15 cellular contexts compared by ENCODE assay signal in genomic region chr14:67493092-67493717, GRCh38. TPM values are rescaled to one million over a fixed set of nuclear protein-coding genes. Genes with fewer than 3 reads are reported as not detected.
DNase-seq lines count a peak whose midpoint lies in the region; ATAC-seq and TF ChIP-seq lines count a peak whose summit lies in the region.
"Had no signal": no experiment of that assay in that cellular context is flagged by ENCODE, and none has a peak within 500 bp of the region (broad histone marks: within the 10 kb centered on the region; RNA-seq: fewer than 3 reads in every experiment).

No MANE protein-coding gene starts in this region.

- H2AFZ ChIP-seq in OCI-LY7 (ENCODE audit: low read length) = peak overlapping the region; percentile 17; the same call in 1 of the 2 replicates

- ATAC-seq in activated CD8-positive, alpha-beta T cell treated with anti-CD3 and anti-CD28 coated beads, Interleukin-2, amount 10 ng/mL, durations not matched to agents 7 days and 5 days = no peak
- ATAC-seq in activated CD8-positive, alpha-beta T cell treated with anti-CD3 and anti-CD28 coated beads for 36 hours = no peak
- peak; percentile 26 for ATAC-seq in HG02852 (IDR thresholded peaks at IDR 0.05; ENCODE audit: unreplicated experiment)

- H3K4me3 ChIP-seq in OCI-LY7 (ENCODE audit: low read depth, low read length, poor library complexity, severe bottlenecking) = no peak overlapping the region
- H3K4me3 ChIP-seq: lung, suprapubic skin had no signal

- H3K4me1 ChIP-seq in OCI-LY7 (ENCODE audit: insufficient read depth, low read length, poor library complexity, severe bottlenecking) = peaks cover 48% of the 10 kb centered on the region

- H4K20me1 ChIP-seq in OCI-LY7 (ENCODE audit: insufficient read depth, low read length) = no peaks in the 10 kb centered on the region

- H3K9me2 ChIP-seq in OCI-LY7 (ENCODE audit: insufficient read depth, low read length) = no peaks in the 10 kb centered on the region

- no peak for TF ChIP-seq CTCF in activated CD8-positive, alpha-beta T cell treated with anti-CD3 and anti-CD28 coated beads for 36 hours (IDR thresholded peaks at IDR 0.05)
- TF ChIP-seq CTCF in OCI-LY7 (conservative IDR thresholded peaks at IDR 0.05; ENCODE audit: low read length) = no peak

- peaks cover 17% of the 10 kb centered on the region; the same call in 1 of the 2 replicates for H3K36me3 ChIP-seq in OCI-LY7 (ENCODE audit: insufficient read depth, low read length)
- H3K36me3 ChIP-seq: suprapubic skin had no signal

- H3K27me3 Mint-ChIP-seq in activated CD8-positive, alpha-beta T cell treated with anti-CD3 and anti-CD28 coated beads, Interleukin-2, amount 10 ng/mL, durations not matched to agents 7 days and 5 days (ENCODE audit: low read depth) = peaks cover 3% of the 10 kb centered on the region
- no peaks in the 10 kb centered on the region for H3K27me3 Mint-ChIP-seq in activated CD8-positive, alpha-beta T cell treated with anti-CD3 and anti-CD28 coated beads for 36 hours
- H3K27me3 Mint-ChIP-seq: CD8-positive, alpha-beta memory T cell had no signal

- peak overlapping the region; percentile 28 for H3K4me2 ChIP-seq in OCI-LY7 (ENCODE audit: low read length)

- no peaks in the 10 kb centered on the region for H3K79me2 ChIP-seq in OCI-LY7 (ENCODE audit: insufficient read depth, low read depth, low read length)

- CTCF ChIA-PET in activated CD8-positive, alpha-beta T cell treated with anti-CD3 and anti-CD28 coated beads, Interleukin-2, amount 10 ng/mL, durations not matched to agents 7 days and 5 days (lab: Charles Lee) = interaction anchor here (1.2 to 1.5 kb wide), 2 partner anchors 78 to 126 kb away, joined by 4 read pairs; no protein-coding TSS in a partner anchor
- CTCF ChIA-PET in activated CD8-positive, alpha-beta T cell treated with anti-CD3 and anti-CD28 coated beads for 36 hours (lab: Charles Lee) = interaction anchor here (1.0 to 1.3 kb wide), 5 partner anchors 8 to 107 kb away, joined by 3 to 5 read pairs (median 3); partner anchors contain the start of gene PIGH
- CTCF ChIA-PET in OCI-LY7 (lab: Charles Lee; ENCODE audit: unreplicated experiment) = no interaction called here

- peak overlapping the region; percentile 72 for H3K27ac ChIP-seq in OCI-LY7 (ENCODE audit: low read depth, low read length, poor library complexity, severe bottlenecking)
- H3K27ac ChIP-seq: suprapubic skin had no signal

- H3K27ac Mint-ChIP-seq in activated CD8-positive, alpha-beta T cell treated with anti-CD3 and anti-CD28 coated beads, Interleukin-2, amount 10 ng/mL, durations not matched to agents 7 days and 5 days = peak overlapping the region; percentile 3
- no peak overlapping the region for H3K27ac Mint-ChIP-seq in activated CD8-positive, alpha-beta T cell treated with anti-CD3 and anti-CD28 coated beads for 36 hours
- H3K27ac Mint-ChIP-seq: activated T-helper 1 cell treated with anti-CD3 and anti-CD28 coated beads, Interleukin-12 subunit alpha, Interleukin-12 subunit beta, Interleukin-2, Interleukin-4 antibody, amounts not matched to agents 30 ng/mL and 10 ng/mL and 1 ng/mL, durations not matched to agents 14 hours and 24 hours and 36 hours; nephron progenitor cell had no signal

- no TSS peak for BruUV-seq in OCI-LY7 (replicated peaks; lab: Mats Ljungman, UMichigan)

- no peak for DNase-seq in activated CD8-positive, alpha-beta T cell treated with anti-CD3 and anti-CD28 coated beads, Interleukin-2, amount 10 ng/mL, durations not matched to agents 7 days and 5 days
- DNase-seq in activated CD8-positive, alpha-beta T cell treated with anti-CD3 and anti-CD28 coated beads for 36 hours = no peak
- DNase-seq in OCI-LY7 (ENCODE audit: low spot score) = peak; percentile 65
- no peak for DNase-seq in activated naive CD4-positive, alpha-beta T cell treated with anti-CD3 and anti-CD28 coated beads, Interleukin-2, amount 50 U/mL, for 16 hours
- DNase-seq in COR-L47 (lab: John Stamatoyannopoulos, UW) = no peak
- no peak for DNase-seq in kidney glomerular epithelial cell (lab: John Stamatoyannopoulos, UW)
- DNase-seq in AG08396 (ENCODE audit: low spot score) = no peak
- DNase-seq: activated CD4-positive, alpha-beta T cell treated with anti-CD3 and anti-CD28 coated beads, Interleukin-2, amount 50 U/mL, for 48 hours; CD8-positive, alpha-beta memory T cell; NCI-H774; nephron progenitor cell had no signal

- H3K9me3 ChIP-seq in OCI-LY7 (ENCODE audit: low read length) = peaks cover 37% of the 10 kb centered on the region; the same call in 1 of the 2 replicates
- H3K9me3 ChIP-seq: suprapubic skin had no signal

- H3K4me3 Mint-ChIP-seq in activated CD8-positive, alpha-beta T cell treated with anti-CD3 and anti-CD28 coated beads, Interleukin-2, amount 10 ng/mL, durations not matched to agents 7 days and 5 days = no peak overlapping the region
- H3K4me3 Mint-ChIP-seq in activated CD8-positive, alpha-beta T cell treated with anti-CD3 and anti-CD28 coated beads for 36 hours = no peak overlapping the region
- H3K4me3 Mint-ChIP-seq: activated T-helper 1 cell treated with anti-CD3 and anti-CD28 coated beads, Interleukin-12 subunit alpha, Interleukin-12 subunit beta, Interleukin-2, Interleukin-4 antibody, amounts not matched to agents 30 ng/mL and 10 ng/mL and 1 ng/mL, durations not matched to agents 14 hours and 24 hours and 36 hours; CD8-positive, alpha-beta memory T cell; nephron progenitor cell had no signal

- peaks cover 27% of the 10 kb centered on the region for H3K9me3 Mint-ChIP-seq in activated CD8-positive, alpha-beta T cell treated with anti-CD3 and anti-CD28 coated beads, Interleukin-2, amount 10 ng/mL, durations not matched to agents 7 days and 5 days (ENCODE audit: insufficient read depth)
- H3K9me3 Mint-ChIP-seq in activated CD8-positive, alpha-beta T cell treated with anti-CD3 and anti-CD28 coated beads for 36 hours = peaks cover 15% of the 10 kb centered on the region

- POLR2A ChIA-PET in activated CD8-positive, alpha-beta T cell treated with anti-CD3 and anti-CD28 coated beads, Interleukin-2, amount 10 ng/mL, durations not matched to agents 7 days and 5 days (lab: Charles Lee) = interaction anchor here (0.6 kb wide), 1 partner anchor 213 kb away, joined by 3 read pairs; no protein-coding TSS in a partner anchor
- POLR2A ChIA-PET in activated CD8-positive, alpha-beta T cell treated with anti-CD3 and anti-CD28 coated beads for 36 hours (lab: Charles Lee) = interaction anchor here (0.8 kb wide), 1 partner anchor 202 kb away, joined by 3 read pairs; no protein-coding TSS in a partner anchor
- POLR2A ChIA-PET in OCI-LY7 (lab: Charles Lee) = interaction anchor here (0.5 to 2.6 kb wide), 2 partner anchors 20 to 133 kb away, joined by 4 to 15 read pairs; partner anchors contain the start of gene ATP6V1D

- H3K36me3 Mint-ChIP-seq in activated CD8-positive, alpha-beta T cell treated with anti-CD3 and anti-CD28 coated beads, Interleukin-2, amount 10 ng/mL, durations not matched to agents 7 days and 5 days (ENCODE audit: low read depth) = peaks cover 20% of the 10 kb centered on the region
- H3K36me3 Mint-ChIP-seq in activated CD8-positive, alpha-beta T cell treated with anti-CD3 and anti-CD28 coated beads for 36 hours (ENCODE audit: low read depth) = peaks cover 3% of the 10 kb centered on the region

- intact Hi-C loops in activated CD8-positive, alpha-beta T cell treated with anti-CD3 and anti-CD28 coated beads for 36 hours (cut with micrococcal nuclease) = no loop called here
- intact Hi-C loops in OCI-LY7 (cut with micrococcal nuclease; ENCODE audit: unreplicated experiment) = no loop called here

- H3K4me1 Mint-ChIP-seq in activated CD8-positive, alpha-beta T cell treated with anti-CD3 and anti-CD28 coated beads, Interleukin-2, amount 10 ng/mL, durations not matched to agents 7 days and 5 days (ENCODE audit: low read depth) = peaks cover 43% of the 10 kb centered on the region
- H3K4me1 Mint-ChIP-seq in activated CD8-positive, alpha-beta T cell treated with anti-CD3 and anti-CD28 coated beads for 36 hours (ENCODE audit: low read depth) = peaks cover 37% of the 10 kb centered on the region
- H3K4me1 Mint-ChIP-seq: nephron progenitor cell had no signal

RNA-seq across cellular contexts. Expression of gene TMEM229B, which starts 4.7 kb away (rescaled TPM):
- 1 to 10 TPM; 9.9 to 10.0 TPM for total RNA-seq in activated CD8-positive, alpha-beta T cell treated with anti-CD3 and anti-CD28 coated beads, Interleukin-2, amount 10 ng/mL, durations not matched to agents 7 days and 5 days
- 1 to 10 TPM; 1.6 to 2.3 TPM for total RNA-seq in activated CD8-positive, alpha-beta T cell treated with anti-CD3 and anti-CD28 coated beads for 36 hours
- total RNA-seq in OCI-LY7 (2014; rRNA removed; shearing (Covaris generic)) = 3.9 and 4.8 TPM in 2 replicates
- total RNA-seq in OCI-LY7 (2022) = 8.5 and 11.7 TPM in 2 replicates

RNA-seq across cellular contexts. Expression of gene PLEKHH1, which starts 39.9 kb away (rescaled TPM):
- under 1 TPM; 0.42 to 0.99 TPM for total RNA-seq in activated CD8-positive, alpha-beta T cell treated with anti-CD3 and anti-CD28 coated beads, Interleukin-2, amount 10 ng/mL, durations not matched to agents 7 days and 5 days
- 1 to 10 TPM; 4.8 to 6.7 TPM for total RNA-seq in activated CD8-positive, alpha-beta T cell treated with anti-CD3 and anti-CD28 coated beads for 36 hours
- not detected in 2 replicates for total RNA-seq in OCI-LY7 (2014; rRNA removed; shearing (Covaris generic))
- total RNA-seq in OCI-LY7 (2022) = not detected in 2 replicates
